Comparison of ENCODE assay signal across 14 cellular contexts in the genomic region with DNA sequence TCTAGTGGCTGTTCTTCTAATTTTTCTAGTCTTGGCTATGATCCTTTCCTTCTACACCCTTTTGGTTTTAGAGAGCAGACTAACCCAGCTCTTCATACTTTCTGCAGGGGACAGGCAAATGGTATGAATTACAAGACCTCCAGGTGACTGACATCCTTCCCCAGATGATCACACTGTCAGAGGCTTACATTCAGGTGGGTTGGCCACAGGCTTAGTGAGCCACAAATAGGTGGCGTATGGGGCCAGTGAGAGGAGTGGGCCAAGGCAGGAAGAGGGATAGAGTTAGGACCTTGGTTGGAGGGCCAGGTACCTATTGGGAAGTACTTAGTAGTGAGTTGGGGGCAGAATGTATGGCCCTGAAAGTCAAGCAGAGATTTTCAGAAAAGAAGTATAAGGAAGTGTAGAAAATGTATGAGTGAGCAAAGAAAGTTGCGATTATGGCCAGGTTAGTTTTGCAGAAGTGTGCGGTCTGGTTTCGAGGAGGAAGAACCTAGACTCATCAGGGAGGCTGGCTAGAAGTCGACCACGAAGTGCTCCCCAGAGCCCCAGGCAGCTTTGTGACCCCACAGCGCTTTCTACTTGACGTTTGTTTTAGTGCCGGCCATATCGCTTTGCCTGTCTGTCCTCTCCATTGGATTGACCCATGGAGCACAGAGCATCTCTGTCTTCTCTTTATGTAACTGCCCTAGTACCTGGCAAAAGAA. TPM values are rescaled to one million over a fixed set of nuclear protein-coding genes. Genes with fewer than 3 reads are reported as not detected.
DNase-seq lines count a peak whose midpoint lies in the region; ATAC-seq and TF ChIP-seq lines count a peak whose summit lies in the region.
"Had no signal": no experiment of that assay in that cellular context is flagged by ENCODE, and none has a peak within 500 bp of the region (broad histone marks: within the 10 kb centered on the region; RNA-seq: fewer than 3 reads in every experiment).

No MANE protein-coding gene starts in this region.

- 90 to 93% (median 91%) methylated on average over 10 of the region's 10 CpGs for WGBS in heart left ventricle, 4 donors

- H3K27ac Mint-ChIP-seq in naive B cell = peak overlapping the region in 5 of 6 donors; percentile 55 to 92 (median 80)
- H3K27ac Mint-ChIP-seq: dendritic cell treated with granulocyte-macrophage colony-stimulating factor and Interleukin-4, amounts not matched to agents 40 ng/mL and 50 ng/mL, for 4 days had no signal

- peak overlapping the region in 3 of 8 donors; percentile 10 to 55 (median 45) for H3K4me3 Mint-ChIP-seq in naive B cell
- H3K4me3 Mint-ChIP-seq: dendritic cell treated with granulocyte-macrophage colony-stimulating factor and Interleukin-4, amounts not matched to agents 40 ng/mL and 50 ng/mL, for 4 days had no signal

- intact Hi-C loops in heart left ventricle (cut with DNase I) = loop anchor here in 5 of 10 donors (2.0 to 10.0 kb wide), 3 partner anchors 57 to 167 kb away; no protein-coding TSS in a partner anchor

- peaks cover 0 to 16% (median 11%) of the 10 kb centered on the region in 12 donors for H3K4me1 ChIP-seq in heart left ventricle

- TF ChIP-seq CTCF in heart left ventricle (IDR thresholded peaks at IDR 0.05) = no peak

- peak overlapping the region in 3 of 12 donors; percentile 13 to 68 (median 51) for H3K27ac ChIP-seq in heart left ventricle

- peaks cover 6 to 23% of the 10 kb centered on the region in 2 donors for H3K36me3 Mint-ChIP-seq in naive B cell

- peaks cover 11 to 25% (median 14%) of the 10 kb centered on the region in 3 donors for H3K4me1 Mint-ChIP-seq in naive B cell

- H3K4me3 ChIP-seq in heart left ventricle = no peak overlapping the region
- H3K4me3 ChIP-seq: heart right ventricle had no signal

- no peak for TF ChIP-seq POLR2A in heart left ventricle (IDR thresholded peaks at IDR 0.05)

- no peaks in the 10 kb centered on the region for H3K9me3 Mint-ChIP-seq in naive B cell
- H3K9me3 Mint-ChIP-seq: dendritic cell treated with granulocyte-macrophage colony-stimulating factor and Interleukin-4, amounts not matched to agents 40 ng/mL and 50 ng/mL, for 4 days had no signal

- no peaks in the 10 kb centered on the region for H3K9me3 ChIP-seq in heart left ventricle
- H3K9me3 ChIP-seq: heart right ventricle had no signal

- ATAC-seq in GM18511 (IDR thresholded peaks at IDR 0.05; ENCODE audit: unreplicated experiment) (peak; percentile 84), GM21825 (IDR thresholded peaks at IDR 0.05; ENCODE audit: unreplicated experiment) (peak; percentile 64), naive B cell (ENCODE audit: low read depth in 2 of 2) (peak; percentile 96 to 97), heart left ventricle (no peak)

- DNase-seq in NOMO-1 (lab: John Stamatoyannopoulos, UW; ENCODE audit: unreplicated experiment in 2 of 2) (peak; percentile 74 to 93), naive B cell (peak; percentile 51), NCI-H774 (lab: John Stamatoyannopoulos, UW) (no peak), heart left ventricle (no peak)
- no peak for DNase-seq in activated effector memory CD4-positive, alpha-beta T cell treated with Interleukin-2 at 50 U/mL for 16 hours
- DNase-seq in stimulated activated naive CD4-positive, alpha-beta T cell (lab: John Stamatoyannopoulos, UW) = no peak
- DNase-seq: heart right ventricle; NCI-H2081 treated with DMSO at 0.1 percent for 48 hours; stimulated activated CD4-positive, alpha-beta T cell treated with anti-CD3 and anti-CD28 coated beads, Interleukin-12 subunit alpha, Interleukin-12 subunit beta, amount 100 ng/mL, for 4 hours had no signal

- H3K27me3 ChIP-seq in heart left ventricle = no peaks in the 10 kb centered on the region
- H3K27me3 ChIP-seq: heart right ventricle had no signal

- no peaks in the 10 kb centered on the region for H3K27me3 Mint-ChIP-seq in naive B cell
- H3K27me3 Mint-ChIP-seq: dendritic cell treated with granulocyte-macrophage colony-stimulating factor and Interleukin-4, amounts not matched to agents 40 ng/mL and 50 ng/mL, for 4 days had no signal

- H3K36me3 ChIP-seq in heart left ventricle = peaks cover 0 to 100% (median 97%) of the 10 kb centered on the region in 9 donors

RNA-seq across cellular contexts. Expression of a gene that starts 20.0 kb away (rescaled TPM):
- polyA plus RNA-seq in naive B cell (ENCODE audit: low read depth in 6 of 6) (not detected), heart left ventricle (under 1 TPM in 1 of 2 donors, not detected in 1; 0.83 TPM)
- under 1 TPM in 1 of 9 donors, not detected in 8; 0.23 TPM for total RNA-seq in heart left ventricle
- total RNA-seq: Daoy; T-helper 2 cell treated with Interferon-gamma antibody and Interleukin-4, amounts not matched to agents 100 ng/mL and 5 ng/mL, for 36 hours had no signal

RNA-seq across cellular contexts. Expression of a gene that starts 32.0 kb away (rescaled TPM):
- polyA plus RNA-seq in naive B cell (ENCODE audit: low read depth in 6 of 6) = 10 to 100 TPM; 40.4 to 74.6 (median 58.7) TPM
- total RNA-seq in heart left ventricle = 10 to 100 TPM; 26.0 to 55.6 (median 30.5) TPM
- polyA plus RNA-seq in heart left ventricle = 10 to 100 TPM; 24.3 to 47.1 TPM

RNA-seq across cellular contexts. Expression of a gene that starts 36.1 kb away (rescaled TPM):
- polyA plus RNA-seq in naive B cell (ENCODE audit: low read depth in 6 of 6) = 10 to 100 TPM; 13.8 to 21.7 (median 21.4) TPM
- total RNA-seq in heart left ventricle = 10 to 100 TPM; 12.0 to 38.2 (median 29.1) TPM
- 10 to 100 TPM; 14.3 to 37.3 TPM for polyA plus RNA-seq in heart left ventricle

RNA-seq across cellular contexts. Expression of a gene that starts 45.5 kb away (rescaled TPM):
- polyA plus RNA-seq in naive B cell (ENCODE audit: low read depth in 6 of 6) (10 to 100 TPM; 11.8 to 25.0 (median 14.5) TPM), heart left ventricle (10 to 100 TPM; 10.5 to 14.1 TPM)
- total RNA-seq in heart left ventricle = 10 to 100 TPM in 5 of 9 donors, 1 to 10 TPM in 4; 6.4 to 20.8 (median 11.5) TPM

RNA-seq across cellular contexts. Expression of a gene that starts 46.2 kb away (rescaled TPM):
- polyA plus RNA-seq in naive B cell (ENCODE audit: low read depth in 6 of 6) = 10 to 100 TPM in 4 of 6 donors, 1 to 10 TPM in 2; 6.3 to 20.4 (median 11.2) TPM
- 10 to 100 TPM in 1 of 9 donors, 1 to 10 TPM in 4, under 1 TPM in 2, not detected in 2; 0.29 to 47.1 (median 2.1) TPM for total RNA-seq in heart left ventricle
- 1 to 10 TPM; 1.3 to 2.3 TPM for polyA plus RNA-seq in heart left ventricle
- total RNA-seq: Daoy had no signal

Comparison
In these comparisons a context has a peak if more than half of its experiments do, and no peak if none do; other contexts are left out.
1. ATAC-seq: peak in GM18511 (single experiment), GM21825 (single experiment) and naive B cell (2 of 2); none in heart left ventricle (0 of 4).
2. DNase-seq: peak in NOMO-1 (2 of 2) and naive B cell (single experiment); none in NCI-H774 (single experiment), activated effector memory CD4-positive, alpha-beta T cell treated with Interleukin-2 at 50 U/mL for 16 hours (single experiment), stimulated activated naive CD4-positive, alpha-beta T cell (0 of 6) and heart left ventricle (0 of 5).